Comparison of ENCODE assay signal across 8 cellular contexts in the genomic region with DNA sequence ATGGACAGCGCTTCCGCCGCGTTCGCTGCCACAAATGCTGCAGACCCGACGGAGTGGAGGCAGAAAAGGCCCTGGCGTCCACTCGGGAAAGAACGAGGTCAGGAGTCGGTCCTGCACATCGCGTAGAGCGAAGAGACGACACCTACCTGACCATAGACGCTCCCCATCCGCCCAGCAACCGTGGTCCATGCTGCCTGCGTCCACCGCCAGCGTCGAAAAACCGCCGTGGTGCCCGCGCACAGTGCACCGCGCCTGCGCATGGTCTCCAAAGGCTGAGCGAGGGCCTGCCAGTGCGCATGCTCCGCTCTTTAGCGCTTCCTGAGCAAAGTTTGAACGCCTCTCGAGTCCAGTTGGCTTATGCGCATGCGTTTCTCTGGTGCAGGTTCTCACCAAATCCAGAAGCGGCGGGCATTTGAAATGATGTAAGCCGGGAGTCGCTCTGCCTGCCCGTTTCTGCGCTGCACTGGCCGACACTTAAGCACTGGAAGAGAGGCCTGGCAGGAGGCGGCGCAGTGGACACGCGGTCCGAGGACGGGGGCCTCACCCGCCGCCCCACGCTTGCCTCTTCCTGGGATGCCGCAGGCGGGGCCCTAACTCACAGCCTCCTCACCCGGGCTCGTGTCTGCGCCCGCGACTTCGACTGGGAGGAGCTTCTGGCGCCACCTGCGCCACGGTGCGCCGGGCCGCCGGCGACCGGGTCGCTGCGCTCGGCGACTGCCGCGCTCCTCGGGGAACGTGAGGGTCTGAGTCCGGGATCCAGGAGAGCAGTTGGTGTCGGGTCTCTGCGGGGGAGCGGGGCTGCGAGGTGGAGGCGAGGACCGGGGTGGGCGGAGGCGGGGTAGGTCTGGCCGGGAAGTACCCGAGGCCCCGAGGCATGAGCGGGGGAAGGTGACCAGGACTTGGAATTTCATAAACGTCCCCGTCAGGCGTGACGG. TPM values are rescaled to one million over a fixed set of nuclear protein-coding genes. Genes with fewer than 3 reads are reported as not detected.
DNase-seq lines count a peak whose midpoint lies in the region; ATAC-seq and TF ChIP-seq lines count a peak whose summit lies in the region.

A gene with protein sequence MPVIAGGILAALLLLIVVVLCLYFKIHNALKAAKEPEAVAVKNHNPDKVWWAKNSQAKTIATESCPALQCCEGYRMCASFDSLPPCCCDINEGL (minus strand): TSS at position 243 of the 935 bp plus-strand sequence. CDS start 29,066 bp downstream, outside the sequence.

- CTCF ChIA-PET in activated CD8-positive, alpha-beta memory T cell treated with anti-CD3 and anti-CD28 coated beads, Interleukin-2, amount 10 ng/mL, durations not matched to agents 7 days and 5 days (lab: Charles Lee), result no interaction called here

- peaks cover 33% of the 10 kb centered on the region for H3K4me1 Mint-ChIP-seq in CD14-positive monocyte
- peaks cover 57% of the 10 kb centered on the region for H3K4me1 Mint-ChIP-seq in activated CD8-positive, alpha-beta memory T cell treated with anti-CD3 and anti-CD28 coated beads, Interleukin-2, amount 10 ng/mL, durations not matched to agents 7 days and 5 days
- peaks cover 6% of the 10 kb centered on the region for H3K4me1 Mint-ChIP-seq in endothelial cell (ENCODE audit: unreplicated experiment)

- peaks cover 2 to 25% (median 12%) of the 10 kb centered on the region in 3 donors for H3K27me3 Mint-ChIP-seq in CD14-positive monocyte (ENCODE audit: low read depth in 3 of 3)
- H3K27me3 Mint-ChIP-seq in activated CD8-positive, alpha-beta memory T cell treated with anti-CD3 and anti-CD28 coated beads, Interleukin-2, amount 10 ng/mL, durations not matched to agents 7 days and 5 days, result no peaks in the 10 kb centered on the region
- no peaks in the 10 kb centered on the region for H3K27me3 Mint-ChIP-seq in endothelial cell (ENCODE audit: unreplicated experiment)

- peak within 1 kb of the TSS; percentile 84 to 89 for H3K4me3 Mint-ChIP-seq in CD14-positive monocyte
- H3K4me3 Mint-ChIP-seq in activated CD8-positive, alpha-beta memory T cell treated with anti-CD3 and anti-CD28 coated beads, Interleukin-2, amount 10 ng/mL, durations not matched to agents 7 days and 5 days, result peak within 1 kb of the TSS; percentile 95
- H3K4me3 Mint-ChIP-seq in endothelial cell (ENCODE audit: unreplicated experiment), result peak within 1 kb of the TSS; percentile 84

- ATAC-seq in GM19372 (IDR thresholded peaks at IDR 0.05; ENCODE audit: low read depth, unreplicated experiment), result peak; percentile 80
- peak; percentile 50 for ATAC-seq in HG03558 (IDR thresholded peaks at IDR 0.05; ENCODE audit: extremely low read depth, unreplicated experiment)
- ATAC-seq in activated CD8-positive, alpha-beta memory T cell treated with anti-CD3 and anti-CD28 coated beads, Interleukin-2, amount 10 ng/mL, durations not matched to agents 7 days and 5 days, result peak; percentile 90

- intact Hi-C loops in CD14-positive monocyte (cut with micrococcal nuclease), result loop anchor here in 1 of 2 donors (10.0 kb wide), 1 partner anchor 275 kb away; the partner anchor contains the start of gene BUB3

- H3K27ac Mint-ChIP-seq in CD14-positive monocyte (peak within 1 kb of the TSS; percentile 30 to 85 (median 71)), endothelial cell (ENCODE audit: unreplicated experiment) (no peak within 1 kb of the TSS)
- H3K27ac Mint-ChIP-seq in activated CD8-positive, alpha-beta memory T cell treated with anti-CD3 and anti-CD28 coated beads, Interleukin-2, amount 10 ng/mL, durations not matched to agents 7 days and 5 days, result peak within 1 kb of the TSS; percentile 93

- H3K9me3 Mint-ChIP-seq in CD14-positive monocyte (peaks cover 0 to 12% (median 4%) of the 10 kb centered on the region in 7 donors), endothelial cell (ENCODE audit: unreplicated experiment) (no peaks in the 10 kb centered on the region)
- peaks cover 9% of the 10 kb centered on the region for H3K9me3 Mint-ChIP-seq in activated CD8-positive, alpha-beta memory T cell treated with anti-CD3 and anti-CD28 coated beads, Interleukin-2, amount 10 ng/mL, durations not matched to agents 7 days and 5 days (ENCODE audit: low read depth)

- TF ChIP-seq CTCF in CD14-positive monocyte (IDR thresholded peaks at IDR 0.05) (no peak), endothelial cell (IDR thresholded peaks at IDR 0.05; ENCODE audit: unreplicated experiment) (no peak)

- peaks cover 2 to 3% of the 10 kb centered on the region in 2 donors for H3K36me3 Mint-ChIP-seq in CD14-positive monocyte
- H3K36me3 Mint-ChIP-seq in activated CD8-positive, alpha-beta memory T cell treated with anti-CD3 and anti-CD28 coated beads, Interleukin-2, amount 10 ng/mL, durations not matched to agents 7 days and 5 days, result peaks cover 48% of the 10 kb centered on the region
- H3K36me3 Mint-ChIP-seq in endothelial cell (ENCODE audit: low read depth, unreplicated experiment), result no peaks in the 10 kb centered on the region

- peak; percentile 95 for DNase-seq in CD14-positive monocyte (ENCODE audit: low spot score)
- peak; percentile 90 for DNase-seq in NK-92 treated with Interleukin-12 subunit alpha and Interleukin-12 subunit beta, amount 100 ng/mL, for 24 hours (lab: John Stamatoyannopoulos, UW)
- DNase-seq in activated CD8-positive, alpha-beta memory T cell treated with anti-CD3 and anti-CD28 coated beads, Interleukin-2, amount 10 ng/mL, durations not matched to agents 7 days and 5 days, result peak; percentile 98
- DNase-seq in endothelial cell (ENCODE audit: low spot score), result peak; percentile 87
- DNase-seq in midbrain (lab: John Stamatoyannopoulos, UW), result peak; percentile 95
- peak; percentile 89 to 94 for DNase-seq in stimulated activated CD8-positive, alpha-beta memory T cell treated with anti-CD3 and anti-CD28 coated beads, Interleukin-4, amount 100 ng/mL, for 4 hours (ENCODE audit: low read depth in 2 of 2, low spot score in 1 of 2)

RNA-seq across cellular contexts. Expression of the gene that starts here (rescaled TPM):
- 1 to 10 TPM in 1 of 2 donors, under 1 TPM in 1; 0.64 to 2.3 TPM for polyA plus RNA-seq in CD14-positive monocyte
- total RNA-seq in activated CD8-positive, alpha-beta memory T cell treated with anti-CD3 and anti-CD28 coated beads, Interleukin-2, amount 10 ng/mL, durations not matched to agents 7 days and 5 days, result 10 to 100 TPM; 15.3 to 17.7 TPM
- 2.7 TPM for total RNA-seq in endothelial cell (ENCODE audit: unreplicated experiment)

Comparison
In these comparisons a context has a peak if more than half of its experiments do, and no peak if none do; other contexts are left out.
1. Peak in every context shown above with its lines: DNase-seq and ATAC-seq.